ENCODE assay signal across 10 cellular contexts in the genomic region with DNA sequence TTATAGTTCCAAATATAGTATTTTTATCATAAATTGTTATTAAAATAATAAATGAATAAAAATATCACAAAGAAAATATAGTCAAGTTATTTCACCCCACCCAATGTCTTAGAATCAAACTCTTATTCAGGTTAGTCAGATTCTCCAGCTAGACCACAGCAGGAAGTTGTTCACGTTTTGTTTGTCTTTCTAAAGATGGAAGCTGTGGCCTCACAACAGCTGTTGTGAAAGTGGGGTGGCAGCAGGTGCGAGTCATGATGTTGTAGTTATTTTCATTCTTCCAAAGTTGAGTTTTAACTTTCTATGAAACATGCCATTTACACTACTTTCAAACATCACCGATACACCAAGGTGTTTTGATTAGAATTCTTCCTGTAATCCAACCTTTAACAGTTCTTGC.
A peak's percentile ranks its signal among the peaks of the same experiment; 100 is the strongest.
DNase-seq lines count a peak whose midpoint lies in the region; ATAC-seq and TF ChIP-seq lines count a peak whose summit lies in the region.
"Had no signal": no experiment of that assay in that cellular context is flagged by ENCODE, and none has a peak within 500 bp of the region (broad histone marks: within the 10 kb centered on the region; RNA-seq: fewer than 3 reads in every experiment).

No MANE protein-coding gene starts in this region.

- H3K4me1 ChIP-seq in mammary epithelial cell (ENCODE audit: insufficient read depth, low read length) = no peaks in the 10 kb centered on the region

- BruUV-seq in mammary epithelial cell (replicated peaks; lab: Mats Ljungman, UMichigan) = no TSS peak

- in situ Hi-C loops in mammary epithelial cell (cut with MboI; ENCODE audit: low sequenced_read_pairs in 2 of 2) = no loop called here

- CTCF ChIA-PET in mammary epithelial cell (lab: Charles Lee; ENCODE audit: low non-redundant PET) = no interaction called here

- H3K79me2 ChIP-seq in mammary epithelial cell (ENCODE audit: insufficient read depth, low read length) = no peaks in the 10 kb centered on the region

- H2AFZ ChIP-seq in mammary epithelial cell (ENCODE audit: low read depth, low read length) = no peak overlapping the region

- no peak overlapping the region for H3K27ac ChIP-seq in mammary epithelial cell (ENCODE audit: insufficient read depth, low read depth, low read length)
- H3K27ac ChIP-seq: VCaP had no signal

- H3K36me3 ChIP-seq in mammary epithelial cell (ENCODE audit: insufficient read depth, low read length) = no peaks in the 10 kb centered on the region

- H3K27me3 ChIP-seq in mammary epithelial cell (ENCODE audit: insufficient read depth, low read length) = no peaks in the 10 kb centered on the region

- intact Hi-C loops in mammary epithelial cell (cut with micrococcal nuclease) = no loop called here

- H3K4me2 ChIP-seq in mammary epithelial cell (ENCODE audit: insufficient read depth, low read depth, low read length) = no peak overlapping the region

- H3K27ac Mint-ChIP-seq in stimulated activated naive CD8-positive, alpha-beta T cell treated with anti-CD3 and anti-CD28 coated beads, Interleukin-15, amount 100 ng/mL, for 72 hours = no peak overlapping the region
- H3K27ac Mint-ChIP-seq: activated naive CD8-positive, alpha-beta T cell; immature natural killer cell had no signal

- H3K9me3 ChIP-seq in mammary epithelial cell (replicated peaks; ENCODE audit: insufficient read depth, low read length) = no peaks in the 10 kb centered on the region

- no peaks in the 10 kb centered on the region for H3K4me1 Mint-ChIP-seq in stimulated activated naive CD8-positive, alpha-beta T cell treated with anti-CD3 and anti-CD28 coated beads, Interleukin-15, amount 100 ng/mL, for 72 hours
- H3K4me1 Mint-ChIP-seq: immature natural killer cell had no signal

- ATAC-seq in GM18858 (IDR thresholded peaks at IDR 0.05; ENCODE audit: unreplicated experiment) (peak; percentile 95), GM21447 (IDR thresholded peaks at IDR 0.05; ENCODE audit: unreplicated experiment) (peak; percentile 94), HG03108 (IDR thresholded peaks at IDR 0.05; ENCODE audit: unreplicated experiment) (peak; percentile 71)
- ATAC-seq in stimulated activated naive CD8-positive, alpha-beta T cell treated with anti-CD3 and anti-CD28 coated beads, Interleukin-15, amount 100 ng/mL, for 72 hours = no peak

- TF ChIP-seq CTCF in mammary epithelial cell (conservative IDR thresholded peaks at IDR 0.05 in 1 of 2, IDR thresholded peaks at IDR 0.05 in 1 of 2; ENCODE audit: extremely low read depth in 1 of 2, insufficient read depth in 1 of 2, low read depth in 1 of 2, low read length in 2 of 2) = no peak

- peak; percentile 39 for DNase-seq in mammary epithelial cell
- DNase-seq in activated CD4-positive, CD25-positive, alpha-beta regulatory T cell (lab: John Stamatoyannopoulos, UW) = no peak
- DNase-seq in stimulated activated naive CD8-positive, alpha-beta T cell treated with anti-CD3 and anti-CD28 coated beads, Interleukin-15, amount 100 ng/mL, for 72 hours = no peak
- no peak for DNase-seq in AML-193 (lab: John Stamatoyannopoulos, UW)
- DNase-seq: immature natural killer cell had no signal

- H3K27me3 Mint-ChIP-seq in stimulated activated naive CD8-positive, alpha-beta T cell treated with anti-CD3 and anti-CD28 coated beads, Interleukin-15, amount 100 ng/mL, for 72 hours = no peaks in the 10 kb centered on the region
- H3K27me3 Mint-ChIP-seq: activated naive CD8-positive, alpha-beta T cell had no signal

- dilution Hi-C loops in mammary epithelial cell (cut with HindIII; ENCODE audit: low sequenced_read_pairs) = no loop called here

- H4K20me1 ChIP-seq in mammary epithelial cell (ENCODE audit: insufficient read depth, low read length) = no peaks in the 10 kb centered on the region

- H3K4me3 ChIP-seq in mammary epithelial cell (replicated peaks in 1 of 3; ENCODE audit: insufficient read depth in 1 of 3, low read depth in 2 of 3, low read length in 3 of 3) = no peak overlapping the region

- no peak overlapping the region for H3K4me3 Mint-ChIP-seq in stimulated activated naive CD8-positive, alpha-beta T cell treated with anti-CD3 and anti-CD28 coated beads, Interleukin-15, amount 100 ng/mL, for 72 hours
- H3K4me3 Mint-ChIP-seq: activated naive CD8-positive, alpha-beta T cell; immature natural killer cell had no signal

- 76% methylated on average over 3 of the region's 3 CpGs for WGBS in mammary epithelial cell (ENCODE audit: low coverage, missing lambda C conversion rate)

- no peak overlapping the region for H3K9ac ChIP-seq in mammary epithelial cell (ENCODE audit: insufficient read depth, low read length)

- no peaks in the 10 kb centered on the region for H3K9me3 Mint-ChIP-seq in stimulated activated naive CD8-positive, alpha-beta T cell treated with anti-CD3 and anti-CD28 coated beads, Interleukin-15, amount 100 ng/mL, for 72 hours
